ENCODE assay signal across 20 cellular contexts in genomic region chr12:52584156-52584682, GRCh38. TPM values are rescaled to one million over a fixed set of nuclear protein-coding genes. Genes with fewer than 3 reads are reported as not detected.
"Had no signal": no experiment of that assay in that cellular context is flagged by ENCODE, and none has a peak within 500 bp of the region (broad histone marks: within the 10 kb centered on the region; RNA-seq: fewer than 3 reads in every experiment).

No MANE protein-coding gene starts in this region.

- H3K27me3 ChIP-seq: uterus had no signal

- H3K36me3 Mint-ChIP-seq: activated naive CD8-positive, alpha-beta T cell treated with anti-CD3 and anti-CD28 coated beads, Interleukin-2, amount 10 ng/mL, durations not matched to agents 7 days and 5 days; brain; mesothelial cell of epicardium; stimulated activated effector memory CD8-positive, alpha-beta T cell treated with anti-CD3 and anti-CD28 coated beads, Interleukin-12 subunit alpha, Interleukin-12 subunit beta, amount 100 ng/mL, for 72 hours had no signal

- H3K4me1 ChIP-seq: lower lobe of right lung, uterus had no signal

- DNase-seq: activated CD4-positive, alpha-beta T cell treated with anti-CD3 and anti-CD28 coated beads, Interleukin-2, amount 50 U/mL, for 1 hour; activated CD4-positive, CD25-positive, alpha-beta regulatory T cell; activated CD8-positive, alpha-beta memory T cell treated with anti-CD3 and anti-CD28 coated beads for 24 hours; activated gamma-delta T cell treated with Interleukin-2 at 50 U/mL for 16 hours; activated naive CD8-positive, alpha-beta T cell treated with anti-CD3 and anti-CD28 coated beads, Interleukin-2, amount 10 ng/mL, durations not matched to agents 7 days and 5 days; effector memory CD8-positive, alpha-beta T cell; left colon; lower lobe of right lung; uterus had no signal

- H3K9me3 ChIP-seq: lower lobe of right lung, uterus had no signal

- FAIRE-seq: frontal cortex, TTC549 had no signal

- H3K4me3 Mint-ChIP-seq: activated naive CD8-positive, alpha-beta T cell treated with anti-CD3 and anti-CD28 coated beads, Interleukin-2, amount 10 ng/mL, durations not matched to agents 7 days and 5 days; brain; dendritic cell treated with granulocyte-macrophage colony-stimulating factor and Interleukin-4, amounts not matched to agents 40 ng/mL and 50 ng/mL, for 4 days; mesothelial cell of epicardium; neural crest cell; stimulated activated effector memory CD8-positive, alpha-beta T cell treated with anti-CD3 and anti-CD28 coated beads, Interleukin-12 subunit alpha, Interleukin-12 subunit beta, amount 100 ng/mL, for 72 hours had no signal

- ATAC-seq: effector memory CD8-positive, alpha-beta T cell; left colon; lower lobe of right lung; stimulated activated effector memory CD8-positive, alpha-beta T cell treated with anti-CD3 and anti-CD28 coated beads, Interleukin-12 subunit alpha, Interleukin-12 subunit beta, amount 100 ng/mL, for 72 hours had no signal

- H3K9me3 Mint-ChIP-seq: activated naive CD8-positive, alpha-beta T cell treated with anti-CD3 and anti-CD28 coated beads, Interleukin-2, amount 10 ng/mL, durations not matched to agents 7 days and 5 days; brain; dendritic cell treated with granulocyte-macrophage colony-stimulating factor and Interleukin-4, amounts not matched to agents 40 ng/mL and 50 ng/mL, for 4 days; effector memory CD8-positive, alpha-beta T cell; mesothelial cell of epicardium; neural crest cell; stimulated activated effector memory CD8-positive, alpha-beta T cell treated with anti-CD3 and anti-CD28 coated beads, Interleukin-12 subunit alpha, Interleukin-12 subunit beta, amount 100 ng/mL, for 72 hours had no signal

- H3K4me1 Mint-ChIP-seq: neural crest cell had no signal

- H3K36me3 ChIP-seq: lower lobe of right lung, uterus had no signal

- H3K27ac ChIP-seq: epithelial cell of prostate, lower lobe of right lung, uterus had no signal

- H3K27ac Mint-ChIP-seq: dendritic cell treated with granulocyte-macrophage colony-stimulating factor and Interleukin-4, amounts not matched to agents 40 ng/mL and 50 ng/mL, for 4 days; mesothelial cell of epicardium; stimulated activated effector memory CD8-positive, alpha-beta T cell treated with anti-CD3 and anti-CD28 coated beads, Interleukin-12 subunit alpha, Interleukin-12 subunit beta, amount 100 ng/mL, for 72 hours had no signal

- H3K4me3 ChIP-seq: lower lobe of right lung, uterus had no signal

RNA-seq across cellular contexts. Expression of gene KRT74, which starts 10.6 kb away (rescaled TPM):
- total RNA-seq: activated naive CD8-positive, alpha-beta T cell treated with anti-CD3 and anti-CD28 coated beads, Interleukin-2, amount 10 ng/mL, durations not matched to agents 7 days and 5 days; frontal cortex; left colon; lower lobe of right lung; mesothelial cell of epicardium; neural crest cell; osteoblast; pulmonary artery endothelial cell; T-helper 2 cell treated with Interferon-gamma antibody and Interleukin-4, amounts not matched to agents 100 ng/mL and 5 ng/mL, for 36 hours; uterus had no signal

RNA-seq across cellular contexts. Expression of gene KRT72, which starts 17.0 kb away (rescaled TPM):
- total RNA-seq: frontal cortex, left colon, lower lobe of right lung, mesothelial cell of epicardium, neural crest cell, osteoblast, pulmonary artery endothelial cell had no signal

RNA-seq across cellular contexts. Expression of gene KRT71, which starts 31.3 kb away (rescaled TPM):
- total RNA-seq: activated naive CD8-positive, alpha-beta T cell treated with anti-CD3 and anti-CD28 coated beads, Interleukin-2, amount 10 ng/mL, durations not matched to agents 7 days and 5 days; frontal cortex; left colon; lower lobe of right lung; mesothelial cell of epicardium; neural crest cell; osteoblast; pulmonary artery endothelial cell; T-helper 2 cell treated with Interferon-gamma antibody and Interleukin-4, amounts not matched to agents 100 ng/mL and 5 ng/mL, for 36 hours; uterus had no signal

RNA-seq across cellular contexts. Expression of gene KRT73, which starts 34.1 kb away (rescaled TPM):
- total RNA-seq: frontal cortex, left colon, lower lobe of right lung, mesothelial cell of epicardium, neural crest cell, osteoblast, pulmonary artery endothelial cell, uterus had no signal
